In the genomic region with DNA sequence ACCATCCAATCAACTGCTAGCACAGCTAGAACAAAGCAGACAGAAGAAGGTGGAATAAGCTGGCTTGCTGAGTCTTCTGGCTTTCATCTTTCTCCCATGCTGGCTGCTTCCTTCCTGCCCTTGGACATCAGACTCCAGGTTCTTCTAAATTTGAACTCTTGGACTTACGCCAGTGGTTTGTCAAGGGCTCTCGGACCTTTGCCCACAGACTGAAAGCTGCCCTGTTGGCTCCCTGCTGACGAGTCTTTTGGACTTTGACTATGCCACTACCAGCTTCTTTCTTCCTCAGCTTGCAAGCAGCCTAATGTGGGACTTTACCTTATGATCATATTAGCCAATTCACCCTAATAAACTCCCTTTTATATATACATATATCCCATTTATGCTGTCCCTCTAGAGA, we compare ENCODE assay signal across 22 cellular contexts.
"Had no signal": no experiment of that assay in that cellular context is flagged by ENCODE, and none has a peak within 500 bp of the region (broad histone marks: within the 10 kb centered on the region; RNA-seq: fewer than 3 reads in every experiment).

No MANE protein-coding gene starts in this region.

- ATAC-seq: heart right ventricle; left ventricle myocardium superior; lower lobe of right lung; naive thymus-derived CD4-positive, alpha-beta T cell; natural killer cell treated with Interleukin-12 subunit alpha and Interleukin-12 subunit beta and Interleukin-15 and Interleukin-18, amount 100 ng/mL, for 72 hours; sciatic nerve; stimulated activated effector memory CD8-positive, alpha-beta T cell treated with anti-CD3 and anti-CD28 coated beads, Interleukin-12 subunit alpha, Interleukin-12 subunit beta, amount 100 ng/mL, for 72 hours had no signal

- H3K4me3 ChIP-seq: heart right ventricle, hepatocyte, lower lobe of right lung, ovary, right atrium auricular region, skin epidermis, spleen, suprapubic skin, thoracic aorta, tibial artery, upper lobe of left lung had no signal

- FAIRE-seq: urothelium cell line had no signal

- H3K4me1 ChIP-seq: heart right ventricle, lower lobe of right lung, right atrium auricular region, spleen, suprapubic skin, tibial artery, upper lobe of left lung had no signal

- H3K36me3 ChIP-seq: heart right ventricle, lower lobe of right lung, ovary, right atrium auricular region, spleen, suprapubic skin, thoracic aorta, tibial artery, upper lobe of left lung had no signal

- H3K9me3 ChIP-seq: heart right ventricle, lower lobe of right lung, ovary, right atrium auricular region, thoracic aorta, tibial artery, upper lobe of left lung had no signal

- H3K27me3 ChIP-seq: heart right ventricle, hepatocyte, ovary, right atrium auricular region, spleen, suprapubic skin, tibial artery, upper lobe of left lung had no signal

- H3K27ac ChIP-seq: heart right ventricle, hepatocyte, lower lobe of right lung, ovary, right atrium auricular region, skin epidermis, spleen, suprapubic skin, thoracic aorta, tibial artery, upper lobe of left lung had no signal

- DNase-seq: heart right ventricle; islet precursor cell; left ventricle myocardium superior; lower lobe of right lung; mammary epithelial cell; mesenchymal stem cell; naive thymus-derived CD4-positive, alpha-beta T cell; ovary; spleen; stimulated activated CD4-positive, alpha-beta T cell treated with anti-CD3 and anti-CD28 coated beads, Interleukin-4, amount 100 ng/mL, for 24 hours; stimulated activated naive CD4-positive, alpha-beta T cell; tibial artery; upper lobe of left lung had no signal
